Comparison of ENCODE assay signal across 24 cellular contexts in genomic region chr16:12419151-12419550, GRCh38.
"Had no signal": no experiment of that assay in that cellular context is flagged by ENCODE, and none has a peak within 500 bp of the region (broad histone marks: within the 10 kb centered on the region; RNA-seq: fewer than 3 reads in every experiment).

No MANE protein-coding gene starts in this region.

- DNase-seq: IMR-90, Karpas-422, KG1, MG63, NCI-H1092, NCI-H1105 treated with DMSO at 0.1 percent for 48 hours, NCI-H1417 treated with DMSO at 0.1 percent for 48 hours, NCI-H146, NCI-H1694 treated with DMSO at 0.1 percent for 48 hours, NCI-H1930, NCI-H2081, NCI-H2107, NCI-H2227 treated with DMSO at 0.1 percent for 48 hours, NCI-H446, NCI-H510A, NCI-H524 treated with DMSO at 0.1 percent for 48 hours, NCI-H69, NCI-H774, Right ventricle myocardium superior, RPMI8226, SIG-M5 had no signal

- H3K27me3 ChIP-seq: MG63, SJSA1 had no signal

- H3K4me3 ChIP-seq: MG63, SJSA1, SK-N-MC had no signal

- H3K36me3 ChIP-seq: MG63, SJSA1 had no signal

- H3K27ac ChIP-seq: SJSA1, SK-N-MC had no signal

- H3K4me1 ChIP-seq: SJSA1 had no signal

- ATAC-seq: HepG2 had no signal
